20 cellular contexts compared by ENCODE assay signal in the genomic region with DNA sequence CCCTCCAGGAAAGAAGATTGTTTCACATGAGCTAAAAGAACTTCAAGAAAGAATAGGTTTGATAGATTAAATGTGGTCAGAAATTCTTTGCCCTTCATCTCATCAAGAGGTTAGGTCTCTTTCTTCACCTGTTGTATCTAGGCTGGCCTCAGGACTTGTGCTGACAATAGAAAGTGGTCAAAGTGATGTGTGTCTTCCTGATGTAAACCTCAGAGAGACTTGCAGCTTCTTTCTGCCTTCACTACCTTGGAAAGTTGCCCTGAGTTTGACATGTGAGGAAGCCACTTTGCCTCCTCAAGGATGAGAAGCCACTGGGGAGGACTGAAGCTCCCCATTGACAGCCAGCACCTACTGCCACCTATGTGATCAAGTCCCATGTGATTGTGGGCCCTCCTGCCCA. TPM values are rescaled to one million over a fixed set of nuclear protein-coding genes. Genes with fewer than 3 reads are reported as not detected.
DNase-seq lines count a peak whose midpoint lies in the region; ATAC-seq and TF ChIP-seq lines count a peak whose summit lies in the region.
"Had no signal": no experiment of that assay in that cellular context is flagged by ENCODE, and none has a peak within 500 bp of the region (broad histone marks: within the 10 kb centered on the region; RNA-seq: fewer than 3 reads in every experiment).

No MANE protein-coding gene starts in this region.

- intact Hi-C loops in IMR-90 (cut with micrococcal nuclease): no loop called here
- intact Hi-C loops in PC-9 (cut with micrococcal nuclease; ENCODE audit: unreplicated experiment): no loop called here
- intact Hi-C loops in left ventricle myocardium inferior (cut with micrococcal nuclease): no loop called here

- POLR2A ChIA-PET in IMR-90 (lab: Charles Lee; ENCODE audit: unreplicated experiment): no interaction called here
- POLR2A ChIA-PET in PC-9 (lab: Charles Lee; ENCODE audit: unreplicated experiment): no interaction called here

- no peaks in the 10 kb centered on the region for H3K36me3 ChIP-seq in IMR-90 (ENCODE audit: control insufficient read depth, insufficient read depth, low read length)
- no peaks in the 10 kb centered on the region for H3K36me3 ChIP-seq in PC-9 (ENCODE audit: low read depth)
- H3K36me3 ChIP-seq in left ventricle myocardium inferior: peaks cover 31% of the 10 kb centered on the region
- H3K36me3 ChIP-seq: BE2C; BLaER1 treated with 17β-estradiol and CSF1 and Interleukin-3, amounts not matched to agents 10 nM and 100 nM; HAP-1 had no signal

- no peak overlapping the region for H2BK15ac ChIP-seq in IMR-90 (ENCODE audit: low read depth, low read length)

- H4K91ac ChIP-seq in IMR-90 (ENCODE audit: insufficient read depth, low read depth, low read length): no peak overlapping the region

- H3K79me1 ChIP-seq in IMR-90 (ENCODE audit: low read depth in 1 of 2, low read length in 2 of 2): no peaks in the 10 kb centered on the region

- H3K4me2 ChIP-seq in IMR-90 (ENCODE audit: low read depth, low read length) (no peak overlapping the region), PC-9 (peak overlapping the region; percentile 62; the same call in 1 of the 2 replicates)
- H3K4me2 ChIP-seq: A549; BLaER1 treated with 17β-estradiol and CSF1 and Interleukin-3, amounts not matched to agents 10 nM and 100 nM had no signal

- TF ChIP-seq CTCF in IMR-90 (conservative IDR thresholded peaks at IDR 0.05; ENCODE audit: low read depth, low read length) (no peak), PC-9 (conservative IDR thresholded peaks at IDR 0.05) (no peak), GM13977 (IDR thresholded peaks at IDR 0.05; ENCODE audit: extremely low read depth, insufficient read depth, missing control alignments) (no peak), left ventricle myocardium inferior (IDR thresholded peaks at IDR 0.05; ENCODE audit: borderline replicate concordance) (no peak)

- no peak overlapping the region; the same call in 1 of the 2 replicates for H3K4ac ChIP-seq in IMR-90 (ENCODE audit: low read depth, low read length)

- no peak overlapping the region for H3K14ac ChIP-seq in IMR-90 (replicated peaks; ENCODE audit: low read depth, low read length)

- H3K27me3 ChIP-seq in IMR-90 (ENCODE audit: control insufficient read depth, insufficient read depth, low read length) (no peaks in the 10 kb centered on the region), PC-9 (ENCODE audit: insufficient read depth, low read depth) (no peaks in the 10 kb centered on the region), left ventricle myocardium inferior (ENCODE audit: low read depth) (no peaks in the 10 kb centered on the region)
- H3K27me3 ChIP-seq: BE2C; BLaER1 treated with 17β-estradiol and CSF1 and Interleukin-3, amounts not matched to agents 10 nM and 100 nM had no signal

- H2BK120ac ChIP-seq in IMR-90 (ENCODE audit: low read depth, low read length): no peak overlapping the region

- peak overlapping the region; percentile 54; the same call in 1 of the 2 replicates for H2AK5ac ChIP-seq in IMR-90 (ENCODE audit: low read depth, low read length)

- ATAC-seq in IMR-90 (ENCODE audit: low read depth) (no peak), HG02938 (IDR thresholded peaks at IDR 0.05; ENCODE audit: unreplicated experiment) (no peak)
- ATAC-seq: A549 had no signal

- TF ChIP-seq POLR2A in IMR-90 (IDR thresholded peaks at IDR 0.05; ENCODE audit: low read depth, low read length): no peak

- H3K9me1 ChIP-seq in IMR-90 (ENCODE audit: insufficient read depth, low read length): peaks cover 7% of the 10 kb centered on the region

- H2BK20ac ChIP-seq in IMR-90 (ENCODE audit: low read depth, low read length): no peak overlapping the region; the same call in 1 of the 2 replicates

- no peak overlapping the region for H4K5ac ChIP-seq in IMR-90 (ENCODE audit: low read depth, low read length)

- H2AFZ ChIP-seq in IMR-90 (replicated peaks; ENCODE audit: low read length, poor library complexity) (peak overlapping the region; percentile 24), PC-9 (no peak overlapping the region)

- H2BK5ac ChIP-seq in IMR-90 (ENCODE audit: low read depth, low read length, poor library complexity, severe bottlenecking): no peak overlapping the region

- no peak overlapping the region for H3K56ac ChIP-seq in IMR-90 (ENCODE audit: extremely low read depth, insufficient read depth, low read length)

- peaks cover 18% of the 10 kb centered on the region for H3K4me1 ChIP-seq in IMR-90 (ENCODE audit: control insufficient read depth, insufficient read depth, low read length)
- peaks cover 60% of the 10 kb centered on the region for H3K4me1 ChIP-seq in PC-9 (replicated peaks; ENCODE audit: insufficient read depth)
- H3K4me1 ChIP-seq in left ventricle myocardium inferior: no peaks in the 10 kb centered on the region
- H3K4me1 ChIP-seq: BE2C, HAP-1 had no signal

- dilution Hi-C loops in IMR-90 (cut with HindIII; ENCODE audit: low sequenced_read_pairs, unreplicated experiment): no loop called here

- no peak overlapping the region for H4K8ac ChIP-seq in IMR-90 (ENCODE audit: low read depth in 2 of 2, low read length in 2 of 2)

- no peak overlapping the region for H3K9ac ChIP-seq in IMR-90 (ENCODE audit: low read depth, low read length)
- H3K9ac ChIP-seq: BLaER1 treated with 17β-estradiol and CSF1 and Interleukin-3, amounts not matched to agents 10 nM and 100 nM had no signal

- peaks cover 26% of the 10 kb centered on the region for H3F3A ChIP-seq in PC-9 (ENCODE audit: insufficient read depth, low read depth)

- H3K9me3 ChIP-seq in IMR-90 (ENCODE audit: control insufficient read depth, insufficient read depth, low read length): no peaks in the 10 kb centered on the region
- H3K9me3 ChIP-seq in PC-9 (ENCODE audit: insufficient read depth, low read depth): peaks cover 15% of the 10 kb centered on the region
- no peaks in the 10 kb centered on the region for H3K9me3 ChIP-seq in left ventricle myocardium inferior (replicated peaks)
- H3K9me3 ChIP-seq: A549, BE2C, HAP-1 had no signal

- H3K4me3 ChIP-seq in IMR-90 (ENCODE audit: insufficient read depth, low read depth, low read length) (no peak overlapping the region), PC-9 (no peak overlapping the region), left ventricle myocardium inferior (no peak overlapping the region)
- H3K4me3 ChIP-seq: A549; BLaER1 treated with 17β-estradiol and CSF1 and Interleukin-3, amounts not matched to agents 10 nM and 100 nM; HAP-1 had no signal

- H4K20me1 ChIP-seq in IMR-90 (ENCODE audit: insufficient read depth, low read length) (no peaks in the 10 kb centered on the region), PC-9 (ENCODE audit: insufficient read depth) (no peaks in the 10 kb centered on the region)
- H4K20me1 ChIP-seq: BLaER1 treated with 17β-estradiol and CSF1 and Interleukin-3, amounts not matched to agents 10 nM and 100 nM had no signal

- CTCF ChIA-PET in IMR-90 (lab: Yijun Ruan, JAX): interaction anchor here (1.4 kb wide), 1 partner anchor 65 kb away, joined by 4 read pairs; no protein-coding TSS in a partner anchor
- CTCF ChIA-PET in PC-9 (lab: Charles Lee): interaction anchor here (0.7 kb wide), 1 partner anchor 9 kb away, joined by 3 read pairs; no protein-coding TSS in a partner anchor

- H3K23ac ChIP-seq in IMR-90 (ENCODE audit: low read depth, low read length): no peak overlapping the region; the same call in 1 of the 2 replicates

- DNase-seq in IMR-90: no peak
- DNase-seq in PC-9: no peak
- DNase-seq in myocyte (ENCODE audit: low read depth): peak; percentile 29
- DNase-seq in GM13977 (ENCODE audit: low spot score): no peak
- no peak for DNase-seq in left ventricle myocardium inferior
- DNase-seq: 8988T; ACHN; AML-193; BE2C; CD4-positive, alpha-beta T cell; CD8-positive, alpha-beta memory T cell; DMS53; DMS79 treated with DMSO at 0.1 percent for 48 hours; GF-D8; GOT3; HFFc6 had no signal

- BruUV-seq in IMR-90 (replicated peaks; lab: Mats Ljungman, UMichigan) (no TSS peak), PC-9 (replicated peaks; lab: Mats Ljungman, UMichigan) (no TSS peak)

- H2AK9ac ChIP-seq in IMR-90 (replicated peaks; ENCODE audit: low read depth, low read length, poor library complexity): no peak overlapping the region

- in situ Hi-C loops in IMR-90 (cut with MboI; ENCODE audit: low sequenced_read_pairs): no loop called here
- in situ Hi-C loops in GM13977 (cut with MboI; ENCODE audit: low pct_unique_long_range_greater_than_20kb, low sequenced_read_pairs, unreplicated experiment): no loop called here

- H3K27ac ChIP-seq in IMR-90 (ENCODE audit: insufficient read depth, low read length) (no peak overlapping the region), PC-9 (no peak overlapping the region), left ventricle myocardium inferior (replicated peaks) (no peak overlapping the region)
- H3K27ac ChIP-seq: A549; BLaER1 treated with 17β-estradiol and CSF1 and Interleukin-3, amounts not matched to agents 10 nM and 100 nM had no signal

- no peak for TF ChIP-seq RAD21 in IMR-90 (IDR thresholded peaks at IDR 0.05; ENCODE audit: low read length)

- no peaks in the 10 kb centered on the region for H3K9me2 ChIP-seq in PC-9 (ENCODE audit: insufficient read depth)

- no peak overlapping the region for H3K18ac ChIP-seq in IMR-90 (ENCODE audit: low read depth, low read length)

- no peaks in the 10 kb centered on the region for H3K79me2 ChIP-seq in PC-9 (ENCODE audit: low read depth)

TF ChIP-seq in IMR-90, 13 proteins besides CTCF, POLR2A, EP300 and RAD21 (continues in another document):
- TF ChIP-seq FOS (IDR thresholded peaks at IDR 0.05; ENCODE audit: low read depth, low read length) (no peak), MAZ (IDR thresholded peaks at IDR 0.05; ENCODE audit: borderline replicate concordance, low read depth, low read length) (no peak), CEBPB (IDR thresholded peaks at IDR 0.05; ENCODE audit: low read depth, low read length) (no peak)

RNA-seq across cellular contexts. Expression of a gene that starts 46.3 kb away (rescaled TPM):
- 25.6 and 38.3 TPM in 2 replicates for total RNA-seq in IMR-90 (2012; rRNA removed)
- polyA plus RNA-seq in IMR-90 (2012; rRNA removed): 32.5 and 34.0 TPM in 2 replicates
- polyA plus RNA-seq in IMR-90 (2012; cell fraction: cytosol; rRNA removed): 6.6 and 14.8 TPM in 2 replicates
- 7.1 and 25.3 TPM in 2 replicates for polyA plus RNA-seq in IMR-90 (2012; cell fraction: nucleus; rRNA removed; ENCODE audit: low replicate concordance)
- total RNA-seq in PC-9 (2021): 11.0 and 21.7 TPM in 2 replicates
- total RNA-seq in myocyte: 8.6 and 17.4 TPM in 2 replicates
- 18.8 TPM for polyA plus RNA-seq in myocyte (2012)
- total RNA-seq in left ventricle myocardium inferior: 13.4 TPM

RNA-seq across cellular contexts. Expression of a gene that starts 53.1 kb away (rescaled TPM):
- total RNA-seq in IMR-90 (2012; rRNA removed): 11.5 and 12.5 TPM in 2 replicates
- 4.8 and 5.8 TPM in 2 replicates for polyA plus RNA-seq in IMR-90 (2012; rRNA removed)
- polyA plus RNA-seq in IMR-90 (2012; cell fraction: cytosol; rRNA removed): 1.6 and 2.4 TPM in 2 replicates
- 0.59 and 3.6 TPM in 2 replicates for polyA plus RNA-seq in IMR-90 (2012; cell fraction: nucleus; rRNA removed; ENCODE audit: low replicate concordance)
- 4.2 and 7.2 TPM in 2 replicates for total RNA-seq in PC-9 (2021)
- total RNA-seq in myocyte: 3.9 and 4.3 TPM in 2 replicates
- polyA plus RNA-seq in myocyte (2012): 0.83 TPM
- total RNA-seq in left ventricle myocardium inferior: 20.8 TPM
- total RNA-seq: CD4-positive, alpha-beta T cell; CD8-positive, alpha-beta memory T cell had no signal
- polyA plus RNA-seq: CD8-positive, alpha-beta memory T cell had no signal
